In the genomic region with DNA sequence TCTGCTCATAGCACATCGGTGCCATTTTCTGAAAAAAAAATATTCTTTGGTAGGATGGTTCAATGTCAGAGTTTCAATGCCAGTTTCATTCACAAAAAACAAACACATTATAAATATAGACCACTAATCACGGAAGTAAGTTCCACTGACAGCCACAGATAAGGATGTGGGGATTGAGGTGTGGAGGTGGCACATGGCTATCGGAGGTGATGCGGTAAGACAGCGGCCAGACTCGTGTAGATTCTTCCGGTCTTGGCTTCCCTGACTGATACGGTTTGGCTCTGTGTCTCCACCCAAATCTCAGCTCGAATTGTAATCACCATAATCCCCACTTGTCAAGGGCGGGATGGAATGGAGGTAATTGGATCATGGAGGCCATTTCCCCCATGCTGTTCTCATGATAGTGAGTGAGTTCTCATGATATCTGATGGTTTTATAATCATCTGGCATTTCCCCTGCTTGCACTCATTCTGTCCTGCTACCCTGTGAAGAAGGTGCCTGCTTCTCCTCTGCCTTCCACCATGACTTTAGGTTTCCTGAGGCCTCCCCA, we compare ENCODE assay signal across 19 cellular contexts.
DNase-seq lines count a peak whose midpoint lies in the region; ATAC-seq and TF ChIP-seq lines count a peak whose summit lies in the region.
"Had no signal": no experiment of that assay in that cellular context is flagged by ENCODE, and none has a peak within 500 bp of the region (broad histone marks: within the 10 kb centered on the region; RNA-seq: fewer than 3 reads in every experiment).

No MANE protein-coding gene starts in this region.

- no CpG with 5 or more reads among the region's 10 CpGs for WGBS in mesendoderm (ENCODE audit: extremely low coverage, insufficient coverage, low lambda C conversion rate)

- peaks cover 10% of the 10 kb centered on the region for H3K9me3 Mint-ChIP-seq in activated naive CD4-positive, alpha-beta T cell treated with anti-CD3 and anti-CD28 coated beads, Interleukin-2, amount 50 U/mL, for 24 hours
- H3K9me3 Mint-ChIP-seq in central memory CD8-positive, alpha-beta T cell = peaks cover 7% of the 10 kb centered on the region

- ATAC-seq in central memory CD8-positive, alpha-beta T cell (replicated peaks; ENCODE audit: extremely low read depth, poor library complexity, severe bottlenecking) = peak; percentile 58
- ATAC-seq in upper lobe of right lung = peak; percentile 24
- ATAC-seq: A549, GM12878, GM23338 had no signal

- H3K79me1 ChIP-seq in mesendoderm (ENCODE audit: low read length) = no peaks in the 10 kb centered on the region

- no peak overlapping the region for H4K8ac ChIP-seq in mesendoderm (ENCODE audit: low read depth, low read length)

- no peaks in the 10 kb centered on the region for H3K4me1 ChIP-seq in mesendoderm (ENCODE audit: control insufficient read depth, low read depth, low read length)
- no peaks in the 10 kb centered on the region for H3K4me1 ChIP-seq in upper lobe of right lung
- no peaks in the 10 kb centered on the region for H3K4me1 ChIP-seq in osteoblast (ENCODE audit: insufficient read depth, low read length)
- H3K4me1 ChIP-seq in Karpas-422 (ENCODE audit: low read length) = no peaks in the 10 kb centered on the region
- H3K4me1 ChIP-seq: A549, BLaER1 had no signal

- H3K27ac Mint-ChIP-seq in activated naive CD4-positive, alpha-beta T cell treated with anti-CD3 and anti-CD28 coated beads, Interleukin-2, amount 50 U/mL, for 24 hours = peak overlapping the region; percentile 48
- no peak overlapping the region for H3K27ac Mint-ChIP-seq in central memory CD8-positive, alpha-beta T cell (ENCODE audit: low read depth)
- H3K27ac Mint-ChIP-seq: CD14-positive monocyte; CD4-positive, alpha-beta memory T cell; GM23338 had no signal

- no peak overlapping the region for H3K4me3 ChIP-seq in mesendoderm (ENCODE audit: low read length)
- H3K4me3 ChIP-seq in upper lobe of right lung = no peak overlapping the region
- no peak overlapping the region for H3K4me3 ChIP-seq in osteoblast (ENCODE audit: insufficient read depth, low read length)
- no peak overlapping the region for H3K4me3 ChIP-seq in Karpas-422 (ENCODE audit: low read length)
- H3K4me3 ChIP-seq: A549, BLaER1, GM12878, GM23338 had no signal

- H3K4me3 Mint-ChIP-seq in activated naive CD4-positive, alpha-beta T cell treated with anti-CD3 and anti-CD28 coated beads, Interleukin-2, amount 50 U/mL, for 24 hours = no peak overlapping the region
- H3K4me3 Mint-ChIP-seq in central memory CD8-positive, alpha-beta T cell = no peak overlapping the region
- H3K4me3 Mint-ChIP-seq: CD14-positive monocyte; CD4-positive, alpha-beta memory T cell; GM23338 had no signal

- TF ChIP-seq CTCF in upper lobe of right lung (IDR thresholded peaks at IDR 0.05) (no peak), osteoblast (IDR thresholded peaks at IDR 0.05; ENCODE audit: extremely low read depth, low read depth, low read length) (no peak)

- no peak for DNase-seq in activated naive CD4-positive, alpha-beta T cell (lab: John Stamatoyannopoulos, UW)
- peak in 1 of 2 donors; percentile 17 for DNase-seq in central memory CD8-positive, alpha-beta T cell (ENCODE audit: low spot score in 2 of 2)
- DNase-seq in mesendoderm (peak; percentile 87), upper lobe of right lung (no peak), osteoblast (ENCODE audit: insufficient read length, low spot score, missing footprints) (no peak), Karpas-422 (no peak), COLO668 (lab: John Stamatoyannopoulos, UW; ENCODE audit: unreplicated experiment) (no peak)
- DNase-seq: Calu3, GF-D8, HCEC 1CT had no signal

- no peak overlapping the region for H2BK120ac ChIP-seq in mesendoderm (ENCODE audit: low read depth, low read length)

- intact Hi-C loops in upper lobe of right lung (cut with DNase I) = no loop called here

- no peak overlapping the region for H3K56ac ChIP-seq in mesendoderm (ENCODE audit: low read length)

- H3K18ac ChIP-seq in mesendoderm (ENCODE audit: low read length) = no peak overlapping the region

- H3K27me3 Mint-ChIP-seq in activated naive CD4-positive, alpha-beta T cell treated with anti-CD3 and anti-CD28 coated beads, Interleukin-2, amount 50 U/mL, for 24 hours = no peaks in the 10 kb centered on the region
- no peaks in the 10 kb centered on the region for H3K27me3 Mint-ChIP-seq in central memory CD8-positive, alpha-beta T cell
- H3K27me3 Mint-ChIP-seq: CD4-positive, alpha-beta memory T cell had no signal

- no peak overlapping the region for H4K5ac ChIP-seq in mesendoderm (ENCODE audit: low read length)

- no peak overlapping the region for H3K23ac ChIP-seq in mesendoderm (ENCODE audit: low read length)

- H3K9ac ChIP-seq in mesendoderm (ENCODE audit: low read length) (no peak overlapping the region), Karpas-422 (ENCODE audit: low read length) (no peak overlapping the region)
- H3K9ac ChIP-seq: BLaER1 had no signal

- H2AFZ ChIP-seq in osteoblast (ENCODE audit: low read length) (no peak overlapping the region), Karpas-422 (ENCODE audit: low read length) (no peak overlapping the region)
- H2AFZ ChIP-seq: GM23338 had no signal

- no peaks in the 10 kb centered on the region for H4K20me1 ChIP-seq in osteoblast (ENCODE audit: insufficient read depth, low read length)
- no peaks in the 10 kb centered on the region for H4K20me1 ChIP-seq in Karpas-422 (ENCODE audit: insufficient read depth, low read depth, low read length)
- H4K20me1 ChIP-seq: BLaER1 had no signal

- H3K79me2 ChIP-seq in mesendoderm (ENCODE audit: control insufficient read depth, insufficient read depth, low read length) = no peaks in the 10 kb centered on the region
- H3K79me2 ChIP-seq in osteoblast (ENCODE audit: insufficient read depth, low read length) = no peaks in the 10 kb centered on the region
- no peaks in the 10 kb centered on the region for H3K79me2 ChIP-seq in Karpas-422 (ENCODE audit: low read length)

- H3K9me3 ChIP-seq in upper lobe of right lung (no peaks in the 10 kb centered on the region), osteoblast (ENCODE audit: low read depth, low read length) (no peaks in the 10 kb centered on the region), Karpas-422 (ENCODE audit: low read length) (no peaks in the 10 kb centered on the region)
- H3K9me3 ChIP-seq: A549 had no signal

- no peak overlapping the region for H3K4ac ChIP-seq in mesendoderm (ENCODE audit: low read depth, low read length)

- H2BK5ac ChIP-seq in mesendoderm (ENCODE audit: low read length) = no peak overlapping the region

- no peak overlapping the region for H2BK15ac ChIP-seq in mesendoderm (replicated peaks; ENCODE audit: low read depth)

- no peak overlapping the region for H2AK5ac ChIP-seq in mesendoderm (ENCODE audit: low read length)

- H3K36me3 ChIP-seq in mesendoderm (ENCODE audit: control insufficient read depth, insufficient read depth, low read length) = no peaks in the 10 kb centered on the region
- H3K36me3 ChIP-seq in upper lobe of right lung = no peaks in the 10 kb centered on the region
- H3K36me3 ChIP-seq in osteoblast (ENCODE audit: insufficient read depth, low read length) = no peaks in the 10 kb centered on the region
- H3K36me3 ChIP-seq in Karpas-422 (ENCODE audit: insufficient read depth, low read length) = no peaks in the 10 kb centered on the region
- H3K36me3 ChIP-seq: BLaER1 had no signal

- H3K27ac ChIP-seq in mesendoderm (ENCODE audit: low read depth, low read length) (no peak overlapping the region), upper lobe of right lung (no peak overlapping the region), osteoblast (ENCODE audit: low read depth, low read length) (no peak overlapping the region), Karpas-422 (ENCODE audit: low read length) (no peak overlapping the region)
- H3K27ac ChIP-seq: 22Rv1, A549, BLaER1, HL-60 had no signal

- no peaks in the 10 kb centered on the region for H3K27me3 ChIP-seq in mesendoderm (ENCODE audit: insufficient read depth, low read length, poor library complexity)
- H3K27me3 ChIP-seq in upper lobe of right lung = no peaks in the 10 kb centered on the region
- no peaks in the 10 kb centered on the region for H3K27me3 ChIP-seq in osteoblast (ENCODE audit: insufficient read depth, low read length)
- no peaks in the 10 kb centered on the region for H3K27me3 ChIP-seq in Karpas-422 (ENCODE audit: low read length)
- H3K27me3 ChIP-seq: BLaER1 had no signal

- peaks cover 4% of the 10 kb centered on the region for H3K4me1 Mint-ChIP-seq in activated naive CD4-positive, alpha-beta T cell treated with anti-CD3 and anti-CD28 coated beads, Interleukin-2, amount 50 U/mL, for 24 hours
- H3K4me1 Mint-ChIP-seq in central memory CD8-positive, alpha-beta T cell = peaks cover 24% of the 10 kb centered on the region
- H3K4me1 Mint-ChIP-seq: CD14-positive monocyte, GM23338 had no signal

- H3K9me2 ChIP-seq in Karpas-422 (replicated peaks; ENCODE audit: insufficient read depth, low read length) = no peaks in the 10 kb centered on the region

- peaks cover 8% of the 10 kb centered on the region for H3K36me3 Mint-ChIP-seq in activated naive CD4-positive, alpha-beta T cell treated with anti-CD3 and anti-CD28 coated beads, Interleukin-2, amount 50 U/mL, for 24 hours
- peaks cover 4% of the 10 kb centered on the region for H3K36me3 Mint-ChIP-seq in central memory CD8-positive, alpha-beta T cell (ENCODE audit: insufficient read depth)
- H3K36me3 Mint-ChIP-seq: CD14-positive monocyte had no signal

- H3K4me2 ChIP-seq in mesendoderm (ENCODE audit: low read length) = no peak overlapping the region
- H3K4me2 ChIP-seq in osteoblast (ENCODE audit: insufficient read depth, low read length) = no peak overlapping the region
- H3K4me2 ChIP-seq in Karpas-422 (ENCODE audit: low read depth, low read length, poor library complexity, severe bottlenecking) = no peak overlapping the region
- H3K4me2 ChIP-seq: A549, BLaER1, GM23338 had no signal
